Comparison of ENCODE assay signal across 24 cellular contexts in genomic region chr10:17557459-17557858, GRCh38. TPM values are rescaled to one million over a fixed set of nuclear protein-coding genes. Genes with fewer than 3 reads are reported as not detected.
DNase-seq lines count a peak whose midpoint lies in the region; ATAC-seq, FAIRE-seq and TF ChIP-seq lines count a peak whose summit lies in the region.
"Had no signal": no experiment of that assay in that cellular context is flagged by ENCODE, and none has a peak within 500 bp of the region (broad histone marks: within the 10 kb centered on the region; RNA-seq: fewer than 3 reads in every experiment).

No MANE protein-coding gene starts in this region.

- H3K9me3 ChIP-seq in HCT116 (ENCODE audit: control insufficient read depth in 1 of 2, insufficient read depth in 1 of 2, low read depth in 1 of 2, low read length in 2 of 2) (no peaks in the 10 kb centered on the region), GM12878 (replicated peaks; ENCODE audit: control insufficient read depth, insufficient read depth, low read length) (no peaks in the 10 kb centered on the region)
- H3K9me3 ChIP-seq: BE2C had no signal

- H3K4me1 Mint-ChIP-seq in dendritic cell treated with granulocyte-macrophage colony-stimulating factor and Interleukin-4, amounts not matched to agents 40 ng/mL and 50 ng/mL, for 4 days (ENCODE audit: low read depth) = peaks cover 17% of the 10 kb centered on the region
- H3K4me1 Mint-ChIP-seq in stimulated activated memory B cell treated with anti-CD40 and anti-IgM and Interleukin-4, amounts not matched to agents 10 μg/mL and 1 μg/mL and 100 μg/mL, for 72 hours = peaks cover 6% of the 10 kb centered on the region
- H3K4me1 Mint-ChIP-seq in WTC11 = peaks cover 15% of the 10 kb centered on the region
- H3K4me1 Mint-ChIP-seq: CD4-positive, alpha-beta memory T cell; CD4-positive, CD25-positive, alpha-beta regulatory T cell; CD8-positive, alpha-beta memory T cell had no signal

- H3K4me1 ChIP-seq in HCT116 (ENCODE audit: control insufficient read depth in 1 of 2, insufficient read depth in 2 of 2, low read length in 2 of 2) (no peaks in the 10 kb centered on the region), GM12878 (ENCODE audit: control insufficient read depth, insufficient read depth, low read length) (peaks cover 10% of the 10 kb centered on the region)
- H3K4me1 ChIP-seq: BE2C had no signal

- TF ChIP-seq POLR2A in HCT116 (IDR thresholded peaks at IDR 0.05; ENCODE audit: borderline replicate concordance, extremely low read depth, insufficient read depth, insufficient read length) = no peak
- no peak for TF ChIP-seq POLR2A in GM12878 (IDR thresholded peaks at IDR 0.05; ENCODE audit: low read depth, low read length)

- H3K27ac ChIP-seq in HCT116 (ENCODE audit: low read depth, low read length) (no peak overlapping the region), GM12878 (ENCODE audit: control insufficient read depth, insufficient read depth) (no peak overlapping the region)
- H3K27ac ChIP-seq: BLaER1 had no signal

- H3K4me2 ChIP-seq in HCT116 (ENCODE audit: low read length) (no peak overlapping the region), GM12878 (ENCODE audit: control insufficient read depth, insufficient read depth) (no peak overlapping the region)
- H3K4me2 ChIP-seq: BLaER1 had no signal

- BruUV-seq in HCT116 (replicated peaks; lab: Mats Ljungman, UMichigan) = no TSS peak
- BruUV-seq in GM12878 (replicated peaks; lab: Mats Ljungman, UMichigan) = no TSS peak

- RAD21 ChIA-PET in HCT116 (lab: Charles Lee; ENCODE audit: low non-redundant PET in 1 of 2, low total read pairs in 2 of 2, uncharacterized antibody in 2 of 2, unreplicated experiment in 2 of 2) = no interaction called here
- RAD21 ChIA-PET in GM12878 (lab: Charles Lee; ENCODE audit: unreplicated experiment) = interaction anchor here (0.7 to 0.8 kb wide), 2 partner anchors 47 to 49 kb away, joined by 3 to 4 read pairs; no protein-coding TSS in a partner anchor

- no peaks in the 10 kb centered on the region for H3K79me2 ChIP-seq in HCT116 (ENCODE audit: insufficient read depth, low read length)
- no peaks in the 10 kb centered on the region for H3K79me2 ChIP-seq in GM12878 (ENCODE audit: control insufficient read depth, insufficient read depth, low read length)

- no peaks in the 10 kb centered on the region for H3K27me3 ChIP-seq in HCT116 (ENCODE audit: insufficient read depth, low read length)
- no peaks in the 10 kb centered on the region for H3K27me3 ChIP-seq in GM12878 (replicated peaks in 1 of 2; ENCODE audit: control insufficient read depth in 2 of 2, insufficient read depth in 2 of 2, low read length in 1 of 2)
- H3K27me3 ChIP-seq: BE2C, BLaER1 had no signal

- ATAC-seq in HCT116 (no peak), GM12878 (peak; percentile 23; the same call in 2 of the 3 replicates), WTC11 (no peak)
- ATAC-seq in stimulated activated memory B cell treated with anti-CD40 and anti-IgM and Interleukin-4, amounts not matched to agents 10 μg/mL and 1 μg/mL and 100 μg/mL, for 72 hours = no peak

- peak overlapping the region; percentile 49 for H2AFZ ChIP-seq in HCT116 (ENCODE audit: low read depth, low read length, poor library complexity, severe bottlenecking)
- H2AFZ ChIP-seq in GM12878 (ENCODE audit: control insufficient read depth, low read depth, low read length) = no peak overlapping the region

- H3K4me3 ChIP-seq in HCT116 (replicated peaks in 1 of 2; ENCODE audit: low read depth in 1 of 2, low read length in 2 of 2) (no peak overlapping the region), GM12878 (no peak overlapping the region)
- H3K4me3 ChIP-seq: BLaER1 had no signal

- WGBS in GM12878 (ENCODE audit: insufficient coverage, insufficient replicate concordance, low lambda C conversion rate, missing lambda C conversion rate) = 21% methylated on average over 3 of the region's 3 CpGs

- peak; percentile 56 for FAIRE-seq in GM12878 (lab: Jason Lieb, UNC)
- FAIRE-seq: A204.1, D721Med, G401.6, GM12892, GM18507 had no signal

- no peak for TF ChIP-seq CTCF in HCT116 (IDR thresholded peaks at IDR 0.05 in 2 of 3, conservative IDR thresholded peaks at IDR 0.05 in 1 of 3; ENCODE audit: borderline replicate concordance in 1 of 3, insufficient read depth in 1 of 3, low read depth in 2 of 3, low read length in 2 of 3)
- no peak for TF ChIP-seq CTCF in GM12878 (IDR thresholded peaks at IDR 0.05 in 2 of 3, conservative IDR thresholded peaks at IDR 0.05 in 1 of 3; ENCODE audit: control insufficient read depth in 2 of 3, extremely low read depth in 1 of 3, insufficient read depth in 1 of 3, low read depth in 3 of 3, low read length in 3 of 3)
- TF ChIP-seq CTCF in WTC11 (IDR thresholded peaks at IDR 0.05) = no peak

- H4K20me1 ChIP-seq in HCT116 (ENCODE audit: insufficient read depth) (no peaks in the 10 kb centered on the region), GM12878 (ENCODE audit: control insufficient read depth, insufficient read depth) (no peaks in the 10 kb centered on the region)
- H4K20me1 ChIP-seq: BLaER1 had no signal

- H3K27me3 Mint-ChIP-seq in dendritic cell treated with granulocyte-macrophage colony-stimulating factor and Interleukin-4, amounts not matched to agents 40 ng/mL and 50 ng/mL, for 4 days = no peaks in the 10 kb centered on the region
- peaks cover 17% of the 10 kb centered on the region for H3K27me3 Mint-ChIP-seq in stimulated activated memory B cell treated with anti-CD40 and anti-IgM and Interleukin-4, amounts not matched to agents 10 μg/mL and 1 μg/mL and 100 μg/mL, for 72 hours
- no peaks in the 10 kb centered on the region for H3K27me3 Mint-ChIP-seq in WTC11 (ENCODE audit: low read depth)
- H3K27me3 Mint-ChIP-seq: CD4-positive, CD25-positive, alpha-beta regulatory T cell had no signal

- H3K36me3 ChIP-seq in HCT116 (ENCODE audit: control insufficient read depth in 1 of 2, insufficient read depth in 2 of 2, low read length in 2 of 2) (no peaks in the 10 kb centered on the region), GM12878 (ENCODE audit: control insufficient read depth in 2 of 2, insufficient read depth in 2 of 2, low read length in 1 of 2) (no peaks in the 10 kb centered on the region)
- H3K36me3 ChIP-seq: BE2C, BLaER1 had no signal

- intact Hi-C loops in HCT116 (cut with micrococcal nuclease) = no loop called here
- intact Hi-C loops in GM12878 (cut with micrococcal nuclease; ENCODE audit: unreplicated experiment) = no loop called here
- intact Hi-C loops in dendritic cell treated with granulocyte-macrophage colony-stimulating factor and Interleukin-4, amounts not matched to agents 40 ng/mL and 50 ng/mL, for 4 days (cut with micrococcal nuclease) = no loop called here

- SMC1A ChIA-PET in GM12878 (lab: Charles Lee; ENCODE audit: uncharacterized antibody, unreplicated experiment) = interaction anchor here (0.6 to 0.9 kb wide), 3 partner anchors 8 to 46 kb away, joined by 3 to 9 read pairs (median 3); no protein-coding TSS in a partner anchor

- H3K27ac Mint-ChIP-seq in dendritic cell treated with granulocyte-macrophage colony-stimulating factor and Interleukin-4, amounts not matched to agents 40 ng/mL and 50 ng/mL, for 4 days = peak overlapping the region; percentile 31
- H3K27ac Mint-ChIP-seq in stimulated activated memory B cell treated with anti-CD40 and anti-IgM and Interleukin-4, amounts not matched to agents 10 μg/mL and 1 μg/mL and 100 μg/mL, for 72 hours = no peak overlapping the region
- no peak overlapping the region for H3K27ac Mint-ChIP-seq in WTC11
- H3K27ac Mint-ChIP-seq: CD4-positive, alpha-beta memory T cell; CD4-positive, CD25-positive, alpha-beta regulatory T cell had no signal

- TF ChIP-seq RAD21 in HCT116 (IDR thresholded peaks at IDR 0.05; ENCODE audit: low read depth) = no peak
- no peak for TF ChIP-seq RAD21 in GM12878 (IDR thresholded peaks at IDR 0.05; ENCODE audit: insufficient read depth, low read depth, low read length)

- no peaks in the 10 kb centered on the region for H3K9me3 Mint-ChIP-seq in dendritic cell treated with granulocyte-macrophage colony-stimulating factor and Interleukin-4, amounts not matched to agents 40 ng/mL and 50 ng/mL, for 4 days
- no peaks in the 10 kb centered on the region for H3K9me3 Mint-ChIP-seq in stimulated activated memory B cell treated with anti-CD40 and anti-IgM and Interleukin-4, amounts not matched to agents 10 μg/mL and 1 μg/mL and 100 μg/mL, for 72 hours
- H3K9me3 Mint-ChIP-seq in WTC11 = no peaks in the 10 kb centered on the region
- H3K9me3 Mint-ChIP-seq: CD4-positive, CD25-positive, alpha-beta regulatory T cell; CD8-positive, alpha-beta memory T cell had no signal

- H3K9me2 ChIP-seq in HCT116 (ENCODE audit: insufficient read depth) = no peaks in the 10 kb centered on the region

- POLR2A ChIA-PET in HCT116 (lab: Charles Lee) (no interaction called here), GM12878 (lab: Charles Lee) (interaction anchor here (1.4 kb wide), 1 partner anchor 47 kb away, joined by 3 read pairs; no protein-coding TSS in a partner anchor), WTC11 (lab: Charles Lee) (no interaction called here)

- H3K4me3 Mint-ChIP-seq in dendritic cell treated with granulocyte-macrophage colony-stimulating factor and Interleukin-4, amounts not matched to agents 40 ng/mL and 50 ng/mL, for 4 days = no peak overlapping the region
- no peak overlapping the region for H3K4me3 Mint-ChIP-seq in stimulated activated memory B cell treated with anti-CD40 and anti-IgM and Interleukin-4, amounts not matched to agents 10 μg/mL and 1 μg/mL and 100 μg/mL, for 72 hours
- no peak overlapping the region for H3K4me3 Mint-ChIP-seq in WTC11
- H3K4me3 Mint-ChIP-seq: CD14-positive monocyte; CD4-positive, alpha-beta memory T cell; CD4-positive, CD25-positive, alpha-beta regulatory T cell; CD8-positive, alpha-beta memory T cell had no signal

- DNase-seq in HCT116 (ENCODE audit: low read depth, low spot score) (no peak), GM12878 (ENCODE audit: low read depth, low spot score) (no peak), iPS-NIHi7 (ENCODE audit: extremely low spot score) (no peak), WTC11 (ENCODE audit: low spot score) (no peak)
- DNase-seq: 8988T; ACHN; BE2C; C1 segment of cervical spinal cord; Calu3; CD4-positive, alpha-beta memory T cell; CD4-positive, CD25-positive, alpha-beta regulatory T cell; CD8-positive, alpha-beta memory T cell; COR-L47; DMS79 treated with DMSO at 0.1 percent for 48 hours; GF-D8 had no signal

- H3K9ac ChIP-seq in HCT116 (ENCODE audit: low read length) = no peak overlapping the region
- H3K9ac ChIP-seq in GM12878 (ENCODE audit: control insufficient read depth, insufficient read depth, low read length) = no peak overlapping the region
- H3K9ac ChIP-seq: BLaER1 had no signal

- TF ChIP-seq EP300 in GM12878 (IDR thresholded peaks at IDR 0.05; ENCODE audit: borderline replicate concordance in 1 of 2, control insufficient read depth in 1 of 2, low read depth in 2 of 2, low read length in 2 of 2) = no peak

- CTCF ChIA-PET in HCT116 (lab: Charles Lee) = no interaction called here
- CTCF ChIA-PET in GM12878 (lab: Yijun Ruan, JAX) = interaction anchor here (0.8 to 1.0 kb wide), 2 partner anchors 49 to 148 kb away, joined by 3 to 4 read pairs; no protein-coding TSS in a partner anchor
- CTCF ChIA-PET in WTC11 (lab: Charles Lee) = no interaction called here

- H3K36me3 Mint-ChIP-seq in dendritic cell treated with granulocyte-macrophage colony-stimulating factor and Interleukin-4, amounts not matched to agents 40 ng/mL and 50 ng/mL, for 4 days (ENCODE audit: low read depth) = no peaks in the 10 kb centered on the region
- H3K36me3 Mint-ChIP-seq in stimulated activated memory B cell treated with anti-CD40 and anti-IgM and Interleukin-4, amounts not matched to agents 10 μg/mL and 1 μg/mL and 100 μg/mL, for 72 hours = no peaks in the 10 kb centered on the region
- no peaks in the 10 kb centered on the region for H3K36me3 Mint-ChIP-seq in WTC11
- H3K36me3 Mint-ChIP-seq: CD14-positive monocyte; CD4-positive, alpha-beta memory T cell; CD8-positive, alpha-beta memory T cell had no signal

- in situ Hi-C loops in GM12878 (cut with MboI) = no loop called here

RNA-seq across cellular contexts. Expression of gene HACD1, which starts 59.7 kb away (rescaled TPM):
- total RNA-seq in HCT116 (2021; ENCODE audit: unreplicated experiment) (21.6 TPM), GM12878 (2014; rRNA removed) (1.2 and 1.5 TPM in 2 replicates), GM12878 (2014; rRNA removed; fragmentation: Illumina TruSeq; extraction: Trizol) (0.22 and 1.1 TPM in 2 replicates), GM12878 (2021) (0.38 and 0.80 TPM in 2 replicates), WTC11 (2021) (18.6 to 23.2 TPM (median 21.2 TPM) in 3 replicates)
- polyA plus RNA-seq in HCT116 (2012) = 8.2 and 12.9 TPM in 2 replicates
- total RNA-seq in GM12878 (2013; cell fraction: nucleolus; rRNA removed) = 0.94 and 1.3 TPM in 2 replicates
- polyA plus RNA-seq in GM12878 (2011; ENCODE audit: low read depth) = not detected
- polyA plus RNA-seq in GM12878 (2011; rRNA removed) (1.5 and 1.6 TPM in 2 replicates), GM12878 (2014; fragmentation: Illumina TruSeq; extraction: Trizol) (0.57 and 1.5 TPM in 2 replicates), GM12878 (2014; fragmentation: Nextera tagmentation; extraction: Ambion mirVana) (under 1 TPM in 1 of 2 experiments, not detected in 1; 0.29 TPM), GM12878 (2014; rRNA removed) (1.3 and 2.6 TPM in 2 replicates), GM12878 (2016; fragmentation: Nextera tagmentation; extraction: Ambion mirVana) (under 1 TPM; 0.78 to 0.96 TPM)
- 0.36 and 0.40 TPM in 2 replicates for polyA plus RNA-seq in GM12878 (2011; cell fraction: cytosol; rRNA removed)
- 1.0 and 1.4 TPM in 2 replicates for polyA plus RNA-seq in GM12878 (2011; cell fraction: nucleus; rRNA removed)
- polyA plus RNA-seq in GM12878 (2012) = 0.97 TPM in 1 of 2 replicates, not detected in the other
- 1.4 and 1.8 TPM in 2 replicates for polyA minus RNA-seq in GM12878 (2011; rRNA and poly(A)+ RNA removed)
- polyA minus RNA-seq in GM12878 (2011; cell fraction: cytosol; rRNA and poly(A)+ RNA removed) = not detected in 2 replicates
- 0.97 and 1.2 TPM in 2 replicates for polyA minus RNA-seq in GM12878 (2011; cell fraction: nucleus; rRNA and poly(A)+ RNA removed)
